Comparison of ENCODE assay signal across 19 cellular contexts in genomic region chr17:14334919-14335318, GRCh38. TPM values are rescaled to one million over a fixed set of nuclear protein-coding genes. Genes with fewer than 3 reads are reported as not detected.
DNase-seq lines count a peak whose midpoint lies in the region; ATAC-seq and TF ChIP-seq lines count a peak whose summit lies in the region.
"Had no signal": no experiment of that assay in that cellular context is flagged by ENCODE, and none has a peak within 500 bp of the region (broad histone marks: within the 10 kb centered on the region; RNA-seq: fewer than 3 reads in every experiment).

No MANE protein-coding gene starts in this region.

- 41 to 62% (median 55%) methylated on average over 2 of the region's 2 CpGs for WGBS in adrenal gland, 4 donors

- TF ChIP-seq POLR2A in NB4 (IDR thresholded peaks at IDR 0.05; ENCODE audit: extremely low read depth, insufficient read length) (no peak), adrenal gland (IDR thresholded peaks at IDR 0.05) (no peak)

- peak in 1 of 3 donors; percentile 34 for ATAC-seq in natural killer cell
- no peak for ATAC-seq in GM21390 (IDR thresholded peaks at IDR 0.05; ENCODE audit: unreplicated experiment)
- ATAC-seq: lower lobe of right lung had no signal

- H3K36me3 Mint-ChIP-seq in activated CD4-positive, alpha-beta T cell treated with anti-CD3 and anti-CD28 coated beads, Interleukin-2, amount 10 ng/mL, durations not matched to agents 24 days and 14 days (ENCODE audit: low read depth) = peaks cover 26% of the 10 kb centered on the region
- no peaks in the 10 kb centered on the region for H3K36me3 Mint-ChIP-seq in natural killer cell

- H3K27ac ChIP-seq in adrenal gland = peak overlapping the region in 3 of 5 donors; percentile 10 to 57 (median 12)
- H3K27ac ChIP-seq: epithelial cell of prostate, lower lobe of right lung, PC-9 had no signal

- no peaks in the 10 kb centered on the region for H3K27me3 Mint-ChIP-seq in activated CD4-positive, alpha-beta T cell treated with anti-CD3 and anti-CD28 coated beads, Interleukin-2, amount 10 ng/mL, durations not matched to agents 24 days and 14 days
- H3K27me3 Mint-ChIP-seq in natural killer cell (ENCODE audit: low read depth in 2 of 2) = no peaks in the 10 kb centered on the region

- no peak overlapping the region for H3K4me3 ChIP-seq in NB4 (ENCODE audit: low read depth, low read length)
- no peak overlapping the region for H3K4me3 ChIP-seq in adrenal gland
- H3K4me3 ChIP-seq: lower lobe of right lung, PC-9, smooth muscle cell had no signal

- intact Hi-C loops in activated CD4-positive, alpha-beta T cell treated with anti-CD3 and anti-CD28 coated beads, Interleukin-2, amount 10 ng/mL, durations not matched to agents 24 days and 14 days (cut with micrococcal nuclease) = loop anchor here (5.0 to 10.0 kb wide), 2 partner anchors 92 to 220 kb away; no protein-coding TSS in a partner anchor
- intact Hi-C loops in adrenal gland (cut with DNase I) = no loop called here
- intact Hi-C loops in natural killer cell (cut with micrococcal nuclease) = no loop called here

- H3K27ac Mint-ChIP-seq in activated CD4-positive, alpha-beta T cell treated with anti-CD3 and anti-CD28 coated beads, Interleukin-2, amount 10 ng/mL, durations not matched to agents 24 days and 14 days = peak overlapping the region; percentile 63
- peak overlapping the region; percentile 45 to 78 for H3K27ac Mint-ChIP-seq in natural killer cell
- H3K27ac Mint-ChIP-seq: brain, type B pancreatic cell had no signal

- no peaks in the 10 kb centered on the region for H3K27me3 ChIP-seq in adrenal gland

- H3K4me1 Mint-ChIP-seq in activated CD4-positive, alpha-beta T cell treated with anti-CD3 and anti-CD28 coated beads, Interleukin-2, amount 10 ng/mL, durations not matched to agents 24 days and 14 days = peaks cover 63% of the 10 kb centered on the region
- H3K4me1 Mint-ChIP-seq in natural killer cell = peaks cover 83 to 91% of the 10 kb centered on the region in 2 donors

- no peaks in the 10 kb centered on the region for H3K4me1 ChIP-seq in adrenal gland (replicated peaks in 1 of 2)
- H3K4me1 ChIP-seq: lower lobe of right lung had no signal

- TF ChIP-seq CTCF in NB4 (IDR thresholded peaks at IDR 0.05; ENCODE audit: low read depth, low read length) = no peak
- no peak for TF ChIP-seq CTCF in adrenal gland (IDR thresholded peaks at IDR 0.05)
- TF ChIP-seq CTCF in natural killer cell (IDR thresholded peaks at IDR 0.05) = no peak

- H3K4me3 Mint-ChIP-seq in activated CD4-positive, alpha-beta T cell treated with anti-CD3 and anti-CD28 coated beads, Interleukin-2, amount 10 ng/mL, durations not matched to agents 24 days and 14 days = no peak overlapping the region
- H3K4me3 Mint-ChIP-seq in natural killer cell = peak overlapping the region; percentile 21
- H3K4me3 Mint-ChIP-seq: brain, type B pancreatic cell had no signal

- no peaks in the 10 kb centered on the region for H3K36me3 ChIP-seq in adrenal gland (replicated peaks in 1 of 2)
- H3K36me3 ChIP-seq: lower lobe of right lung had no signal

- no peaks in the 10 kb centered on the region for H3K9me3 ChIP-seq in adrenal gland (replicated peaks in 1 of 3)
- H3K9me3 ChIP-seq: lower lobe of right lung had no signal

- H3K9me3 Mint-ChIP-seq in activated CD4-positive, alpha-beta T cell treated with anti-CD3 and anti-CD28 coated beads, Interleukin-2, amount 10 ng/mL, durations not matched to agents 24 days and 14 days = no peaks in the 10 kb centered on the region
- no peaks in the 10 kb centered on the region for H3K9me3 Mint-ChIP-seq in natural killer cell
- H3K9me3 Mint-ChIP-seq: type B pancreatic cell had no signal

- DNase-seq in activated CD4-positive, alpha-beta T cell treated with anti-CD3 and anti-CD28 coated beads, Interleukin-2, amount 10 ng/mL, durations not matched to agents 24 days and 14 days = no peak
- no peak for DNase-seq in activated CD4-positive, alpha-beta T cell treated with anti-CD3 and anti-CD28 coated beads, Interleukin-2, amount 50 U/mL, for 4 hours
- DNase-seq in NB4 (ENCODE audit: low read depth) (peak; percentile 16), adrenal gland (no peak), natural killer cell (no peak), DMS79 (lab: John Stamatoyannopoulos, UW) (no peak)
- DNase-seq in stimulated activated CD4-positive, alpha-beta T cell treated with anti-CD3 and anti-CD28 coated beads, Interleukin-15, amount 100 ng/mL, for 24 hours = no peak
- DNase-seq: C1 segment of cervical spinal cord, EL, lower lobe of right lung, NCI-H146, NCI-H82, PC-9, T1000 had no signal

RNA-seq across cellular contexts. Expression of gene HS3ST3B1, which starts 34.0 kb away (rescaled TPM):
- 19.6 and 20.8 TPM in 2 replicates for total RNA-seq in activated CD4-positive, alpha-beta T cell treated with anti-CD3 and anti-CD28 coated beads, Interleukin-2, amount 10 ng/mL, durations not matched to agents 24 days and 14 days
- 1 to 10 TPM; 2.5 to 8.5 (median 4.1) TPM for total RNA-seq in adrenal gland
- polyA plus RNA-seq in adrenal gland = under 1 TPM; 0.47 to 0.64 (median 0.56) TPM
- total RNA-seq in natural killer cell = 10 to 100 TPM; 14.1 to 18.6 (median 17.1) TPM
- total RNA-seq: PC-9 had no signal
